Comparison of ENCODE assay signal across 9 cellular contexts in genomic region chr19:55670280-55671053, GRCh38. TPM values are rescaled to one million over a fixed set of nuclear protein-coding genes. Genes with fewer than 3 reads are reported as not detected.
A peak's percentile ranks its signal among the peaks of the same experiment; 100 is the strongest.
DNase-seq lines count a peak whose midpoint lies in the region; ATAC-seq, FAIRE-seq and TF ChIP-seq lines count a peak whose summit lies in the region.
"Had no signal": no experiment of that assay in that cellular context is flagged by ENCODE, and none has a peak within 500 bp of the region (broad histone marks: within the 10 kb centered on the region; RNA-seq: fewer than 3 reads in every experiment).

No MANE protein-coding gene starts in this region.

- DNase-seq in CD14-positive monocyte (ENCODE audit: low spot score) (no peak), GM19239 (ENCODE audit: insufficient read length, low spot score) (no peak), mesenchymal stem cell (no peak), D721Med (ENCODE audit: insufficient read length, low spot score) (no peak), small intestine (no peak)
- DNase-seq in activated naive CD8-positive, alpha-beta T cell treated with anti-CD3 and anti-CD28 coated beads, Interleukin-2, amount 50 U/mL, for 24 hours = no peak
- no peak for DNase-seq in activated CD4-positive, alpha-beta memory T cell treated with anti-CD3 and anti-CD28 coated beads, Interleukin-2, amount 10 ng/mL, durations not matched to agents 7 days and 5 days
- DNase-seq: foreskin melanocyte had no signal

- H3K9me3 Mint-ChIP-seq in CD14-positive monocyte = peaks cover 0 to 2% (median 0%) of the 10 kb centered on the region in 7 donors
- H3K9me3 Mint-ChIP-seq in activated naive CD8-positive, alpha-beta T cell treated with anti-CD3 and anti-CD28 coated beads, Interleukin-2, amount 50 U/mL, for 24 hours = no peaks in the 10 kb centered on the region
- H3K9me3 Mint-ChIP-seq in activated CD4-positive, alpha-beta memory T cell treated with anti-CD3 and anti-CD28 coated beads, Interleukin-2, amount 10 ng/mL, durations not matched to agents 7 days and 5 days = no peaks in the 10 kb centered on the region

- H3K4me1 ChIP-seq in mesenchymal stem cell (ENCODE audit: control insufficient read depth, insufficient read depth, low read depth, low read length) (peaks cover 34% of the 10 kb centered on the region), small intestine (ENCODE audit: control insufficient read depth in 2 of 2, insufficient read depth in 1 of 2, low read depth in 1 of 2, low read length in 1 of 2) (peaks cover 2 to 6% of the 10 kb centered on the region in 2 donors)

- H2BK12ac ChIP-seq in mesenchymal stem cell (ENCODE audit: low read length in 2 of 2) = no peak overlapping the region

- H3K14ac ChIP-seq in mesenchymal stem cell (ENCODE audit: low read length in 2 of 2) = peak overlapping the region in 1 of 2 experiments; percentile 53

- intact Hi-C loops in CD14-positive monocyte (cut with micrococcal nuclease) = loop anchor here in 1 of 2 donors (2.0 kb wide), 1 partner anchor 14 kb away; no protein-coding TSS in a partner anchor

- H3K27ac Mint-ChIP-seq in CD14-positive monocyte = peak overlapping the region in 5 of 7 donors; percentile 11 to 68 (median 48)
- peak overlapping the region; percentile 40 for H3K27ac Mint-ChIP-seq in activated naive CD8-positive, alpha-beta T cell treated with anti-CD3 and anti-CD28 coated beads, Interleukin-2, amount 50 U/mL, for 24 hours
- no peak overlapping the region for H3K27ac Mint-ChIP-seq in activated CD4-positive, alpha-beta memory T cell treated with anti-CD3 and anti-CD28 coated beads, Interleukin-2, amount 10 ng/mL, durations not matched to agents 7 days and 5 days

- ATAC-seq in activated naive CD8-positive, alpha-beta T cell treated with anti-CD3 and anti-CD28 coated beads, Interleukin-2, amount 50 U/mL, for 24 hours = no peak
- no peak for ATAC-seq in GM21526 (IDR thresholded peaks at IDR 0.05; ENCODE audit: low FRiP score, unreplicated experiment)

- H3K79me1 ChIP-seq in mesenchymal stem cell (replicated peaks; ENCODE audit: low read length, poor library complexity, severe bottlenecking) = peaks cover 7% of the 10 kb centered on the region

- H3K9me3 ChIP-seq in mesenchymal stem cell (ENCODE audit: control insufficient read depth, low read length) (no peaks in the 10 kb centered on the region), small intestine (ENCODE audit: control insufficient read depth, low read depth) (no peaks in the 10 kb centered on the region)

- no peak overlapping the region for H4K8ac ChIP-seq in mesenchymal stem cell (ENCODE audit: low read length)

- POLR2A ChIA-PET in activated CD4-positive, alpha-beta memory T cell treated with anti-CD3 and anti-CD28 coated beads, Interleukin-2, amount 10 ng/mL, durations not matched to agents 7 days and 5 days (lab: Charles Lee) = interaction anchor here (1.2 to 1.3 kb wide), 3 partner anchors 13 to 28 kb away, joined by 3 to 5 read pairs (median 4); partner anchors contain the start of gene U2AF2

- H3K4me3 Mint-ChIP-seq in CD14-positive monocyte = no peak overlapping the region
- no peak overlapping the region for H3K4me3 Mint-ChIP-seq in activated naive CD8-positive, alpha-beta T cell treated with anti-CD3 and anti-CD28 coated beads, Interleukin-2, amount 50 U/mL, for 24 hours
- no peak overlapping the region for H3K4me3 Mint-ChIP-seq in activated CD4-positive, alpha-beta memory T cell treated with anti-CD3 and anti-CD28 coated beads, Interleukin-2, amount 10 ng/mL, durations not matched to agents 7 days and 5 days

- no peak for TF ChIP-seq CTCF in CD14-positive monocyte (IDR thresholded peaks at IDR 0.05)
- no peak for TF ChIP-seq CTCF in D721Med (IDR thresholded peaks at IDR 0.05; ENCODE audit: insufficient read depth, missing control alignments)

- H3K36me3 Mint-ChIP-seq in CD14-positive monocyte = peaks cover 68 to 86% of the 10 kb centered on the region in 2 donors
- H3K36me3 Mint-ChIP-seq in activated naive CD8-positive, alpha-beta T cell treated with anti-CD3 and anti-CD28 coated beads, Interleukin-2, amount 50 U/mL, for 24 hours (ENCODE audit: low read depth) = peaks cover 38% of the 10 kb centered on the region
- H3K36me3 Mint-ChIP-seq in activated CD4-positive, alpha-beta memory T cell treated with anti-CD3 and anti-CD28 coated beads, Interleukin-2, amount 10 ng/mL, durations not matched to agents 7 days and 5 days (ENCODE audit: low read depth) = peaks cover 62% of the 10 kb centered on the region

- H3K36me3 ChIP-seq in mesenchymal stem cell (ENCODE audit: control insufficient read depth in 1 of 2, insufficient read depth in 2 of 2, low read depth in 1 of 2, low read length in 2 of 2) (peaks cover 66 to 74% of the 10 kb centered on the region in 2 experiments), small intestine (ENCODE audit: control insufficient read depth in 2 of 2, insufficient read depth in 2 of 2, low read length in 2 of 2) (peaks cover 30 to 33% of the 10 kb centered on the region in 2 donors)

- peak overlapping the region; percentile 22 for H4K91ac ChIP-seq in mesenchymal stem cell (ENCODE audit: low read length)

- H3K9ac ChIP-seq in mesenchymal stem cell (ENCODE audit: low read length) = no peak overlapping the region

- peak overlapping the region; percentile 47 for H3K27ac ChIP-seq in mesenchymal stem cell (ENCODE audit: low read length, poor library complexity, severe bottlenecking)
- H3K27ac ChIP-seq in small intestine (ENCODE audit: low read depth in 1 of 2, low read length in 1 of 2) = no peak overlapping the region

- H3K4me3 ChIP-seq in mesenchymal stem cell (ENCODE audit: insufficient read depth in 1 of 2, low read depth in 1 of 2, low read length in 2 of 2) (peak overlapping the region in 1 of 2 experiments; percentile 5), small intestine (ENCODE audit: low read depth in 1 of 2, low read length in 2 of 2) (no peak overlapping the region)

- H3K18ac ChIP-seq in mesenchymal stem cell (ENCODE audit: low read depth in 1 of 2, low read length in 2 of 2) = peak overlapping the region in 1 of 2 experiments; percentile 42

- H2AK5ac ChIP-seq in mesenchymal stem cell (ENCODE audit: low read length, severe bottlenecking) = no peak overlapping the region

- CTCF ChIA-PET in activated CD4-positive, alpha-beta memory T cell treated with anti-CD3 and anti-CD28 coated beads, Interleukin-2, amount 10 ng/mL, durations not matched to agents 7 days and 5 days (lab: Charles Lee) = interaction anchor here (1.5 to 1.6 kb wide), 3 partner anchors 13 to 38 kb away, joined by 10 to 12 read pairs (median 11); no protein-coding TSS in a partner anchor

- H2AFZ ChIP-seq in mesenchymal stem cell (ENCODE audit: low read depth, low read length) = no peak overlapping the region

- H3K27me3 ChIP-seq in mesenchymal stem cell (ENCODE audit: control insufficient read depth in 1 of 2, insufficient read depth in 1 of 2, low read length in 2 of 2) (no peaks in the 10 kb centered on the region), small intestine (ENCODE audit: control insufficient read depth in 2 of 2, insufficient read depth in 2 of 2, low read length in 2 of 2) (no peaks in the 10 kb centered on the region)

- H3K4me2 ChIP-seq in mesenchymal stem cell (ENCODE audit: low read length, poor library complexity, severe bottlenecking) = no peak overlapping the region

- H3K4ac ChIP-seq in mesenchymal stem cell (ENCODE audit: low read depth in 1 of 2, low read length in 2 of 2) = no peak overlapping the region

- FAIRE-seq in GM19239 (lab: Jason Lieb, UNC) (peak; percentile 66), D721Med (lab: Jason Lieb, UNC) (no peak), small intestine (lab: Jason Lieb, UNC) (no peak)

- peak overlapping the region in 1 of 2 experiments; percentile 2 for H3K23ac ChIP-seq in mesenchymal stem cell (ENCODE audit: low read length in 2 of 2)

- no peak overlapping the region for H2BK5ac ChIP-seq in mesenchymal stem cell (ENCODE audit: low read depth, low read length, poor library complexity, severe bottlenecking)

- 90% methylated on average over 23 of the region's 23 CpGs for WGBS in mesenchymal stem cell
- 71 to 77% (median 74%) methylated on average over 23 of the region's 23 CpGs for WGBS in small intestine, 3 donors

- H2BK120ac ChIP-seq in mesenchymal stem cell (ENCODE audit: low read depth, low read length) = no peak overlapping the region

- no peaks in the 10 kb centered on the region for H3K27me3 Mint-ChIP-seq in CD14-positive monocyte (ENCODE audit: low read depth in 3 of 3)
- no peaks in the 10 kb centered on the region for H3K27me3 Mint-ChIP-seq in activated naive CD8-positive, alpha-beta T cell treated with anti-CD3 and anti-CD28 coated beads, Interleukin-2, amount 50 U/mL, for 24 hours
- no peaks in the 10 kb centered on the region for H3K27me3 Mint-ChIP-seq in activated CD4-positive, alpha-beta memory T cell treated with anti-CD3 and anti-CD28 coated beads, Interleukin-2, amount 10 ng/mL, durations not matched to agents 7 days and 5 days

- no peak overlapping the region for H2BK15ac ChIP-seq in mesenchymal stem cell (ENCODE audit: low read depth, poor library complexity, severe bottlenecking)

- peaks cover 12% of the 10 kb centered on the region for H3K4me1 Mint-ChIP-seq in CD14-positive monocyte
- H3K4me1 Mint-ChIP-seq in activated naive CD8-positive, alpha-beta T cell treated with anti-CD3 and anti-CD28 coated beads, Interleukin-2, amount 50 U/mL, for 24 hours = peaks cover 33% of the 10 kb centered on the region
- H3K4me1 Mint-ChIP-seq in activated CD4-positive, alpha-beta memory T cell treated with anti-CD3 and anti-CD28 coated beads, Interleukin-2, amount 10 ng/mL, durations not matched to agents 7 days and 5 days = peaks cover 30% of the 10 kb centered on the region

RNA-seq across cellular contexts. Expression of gene EPN1, which starts 4.6 kb away (rescaled TPM):
- 10 to 100 TPM; 18.7 to 19.2 TPM for polyA plus RNA-seq in CD14-positive monocyte
- 111 TPM for polyA plus RNA-seq in mesenchymal stem cell (2013, experiment 1 of 2)
- polyA plus RNA-seq in mesenchymal stem cell (2013, experiment 2 of 2) = 108 TPM
- 10 to 100 TPM; 63.9 to 64.5 TPM for total RNA-seq in activated CD4-positive, alpha-beta memory T cell treated with anti-CD3 and anti-CD28 coated beads, Interleukin-2, amount 10 ng/mL, durations not matched to agents 7 days and 5 days
- polyA plus RNA-seq in small intestine = 100 to 1,000 TPM; 161 to 193 (median 175) TPM

RNA-seq across cellular contexts. Expression of gene U2AF2, which starts 15.6 kb away (rescaled TPM):
- polyA plus RNA-seq in CD14-positive monocyte (1 to 10 TPM; 5.3 to 5.4 TPM), small intestine (100 to 1,000 TPM in 1 of 3 donors, 10 to 100 TPM in 2; 74.0 to 142 (median 89.2) TPM)
- polyA plus RNA-seq in mesenchymal stem cell (2013, experiment 1 of 2) = 90.3 TPM
- polyA plus RNA-seq in mesenchymal stem cell (2013, experiment 2 of 2) = 82.6 TPM
- total RNA-seq in activated CD4-positive, alpha-beta memory T cell treated with anti-CD3 and anti-CD28 coated beads, Interleukin-2, amount 10 ng/mL, durations not matched to agents 7 days and 5 days = 100 to 1,000 TPM; 204 to 213 TPM

RNA-seq across cellular contexts. Expression of gene CCDC106, which starts 22.5 kb away (rescaled TPM):
- polyA plus RNA-seq in CD14-positive monocyte (1 to 10 TPM in 1 of 2 donors, under 1 TPM in 1; 0.74 to 1.2 TPM), small intestine (1 to 10 TPM; 2.5 to 6.5 (median 4.6) TPM)
- polyA plus RNA-seq in mesenchymal stem cell (2013, experiment 1 of 2) = 19.4 TPM
- polyA plus RNA-seq in mesenchymal stem cell (2013, experiment 2 of 2) = 19.0 TPM
- 1 to 10 TPM; 3.7 to 3.8 TPM for total RNA-seq in activated CD4-positive, alpha-beta memory T cell treated with anti-CD3 and anti-CD28 coated beads, Interleukin-2, amount 10 ng/mL, durations not matched to agents 7 days and 5 days

RNA-seq across cellular contexts. Expression of gene ZNF581, which starts 27.0 kb away (rescaled TPM):
- 10 to 100 TPM; 29.4 to 31.6 TPM for polyA plus RNA-seq in CD14-positive monocyte
- 30.2 TPM for polyA plus RNA-seq in mesenchymal stem cell (2013, experiment 1 of 2)
- polyA plus RNA-seq in mesenchymal stem cell (2013, experiment 2 of 2) = 31.9 TPM
- total RNA-seq in activated CD4-positive, alpha-beta memory T cell treated with anti-CD3 and anti-CD28 coated beads, Interleukin-2, amount 10 ng/mL, durations not matched to agents 7 days and 5 days = 10 to 100 TPM; 26.6 to 30.1 TPM
- polyA plus RNA-seq in small intestine = 10 to 100 TPM; 15.9 to 29.2 (median 17.7) TPM

RNA-seq across cellular contexts. Expression of gene ZNF580, which starts 29.7 kb away (rescaled TPM):
- polyA plus RNA-seq in CD14-positive monocyte (10 to 100 TPM in 1 of 2 donors, 1 to 10 TPM in 1; 9.7 to 10.7 TPM), small intestine (10 to 100 TPM in 2 of 3 donors, 1 to 10 TPM in 1; 8.3 to 16.8 (median 16.3) TPM)
- 46.7 TPM for polyA plus RNA-seq in mesenchymal stem cell (2013, experiment 1 of 2)
- polyA plus RNA-seq in mesenchymal stem cell (2013, experiment 2 of 2) = 48.6 TPM
- total RNA-seq in activated CD4-positive, alpha-beta memory T cell treated with anti-CD3 and anti-CD28 coated beads, Interleukin-2, amount 10 ng/mL, durations not matched to agents 7 days and 5 days = 10 to 100 TPM; 35.7 to 39.7 TPM

Comparison
In these comparisons a context has a peak if more than half of its experiments do, and no peak if none do; other contexts are left out.
1. RNA of gene EPN1, which starts 4.6 kb away (polyA plus RNA-seq): 161 to 193 TPM in small intestine; 18.7 to 19.2 TPM in CD14-positive monocyte; every median in the first group is over 4 times any median in the second.
2. RNA of gene U2AF2, which starts 15.6 kb away (polyA plus RNA-seq): 74.0 to 142 TPM in small intestine; 5.3 to 5.4 TPM in CD14-positive monocyte; every median in the first group is over 10 times any median in the second.